Comparison of ENCODE assay signal across 8 cellular contexts in the genomic region with DNA sequence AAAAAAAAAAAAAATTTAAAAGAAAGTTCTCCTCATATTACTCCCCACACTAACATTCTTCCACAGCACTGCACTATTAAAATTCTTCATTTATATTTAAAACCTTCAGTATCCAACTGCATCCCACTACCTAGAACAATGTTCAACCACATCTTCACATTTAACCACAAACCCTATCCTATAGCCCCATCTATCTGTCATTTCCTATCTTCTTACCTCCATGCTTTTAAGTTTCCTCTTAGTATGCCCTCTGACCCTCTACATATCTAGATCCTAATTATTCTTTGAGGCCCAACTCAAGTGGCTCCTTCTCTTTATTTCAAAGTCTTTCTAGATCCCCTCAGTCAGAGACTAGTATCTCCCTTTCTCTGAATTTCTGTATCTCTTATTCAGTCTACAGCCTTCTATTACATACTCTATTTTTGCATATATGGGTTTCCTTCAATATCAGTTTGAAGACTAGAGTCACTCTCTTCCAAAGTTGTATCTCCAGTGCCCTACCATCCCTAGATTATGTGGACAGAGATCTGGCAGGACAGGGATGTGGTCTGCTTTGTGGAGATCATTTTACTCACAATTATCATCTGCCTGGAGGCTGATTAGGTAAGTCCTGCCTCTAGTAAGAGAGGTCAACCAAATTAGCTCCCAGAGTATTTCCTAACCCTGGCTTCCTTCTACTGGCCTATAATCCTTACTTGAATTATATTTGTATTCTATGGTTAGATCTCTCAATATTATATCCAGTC. TPM values are rescaled to one million over a fixed set of nuclear protein-coding genes. Genes with fewer than 3 reads are reported as not detected.
A peak's percentile ranks its signal among the peaks of the same experiment; 100 is the strongest.
DNase-seq lines count a peak whose midpoint lies in the region; ATAC-seq and TF ChIP-seq lines count a peak whose summit lies in the region.

No MANE protein-coding gene starts in this region.

- H2AFZ ChIP-seq in DND-41 (ENCODE audit: low read depth, low read length), result no peak overlapping the region
- no peak overlapping the region for H2AFZ ChIP-seq in neuronal stem cell (ENCODE audit: low read length)

- peaks cover 0 to 3% (median 0%) of the 10 kb centered on the region in 11 donors for H3K9me3 Mint-ChIP-seq in naive thymus-derived CD4-positive, alpha-beta T cell

- no peak for TF ChIP-seq POLR2A in body of pancreas (IDR thresholded peaks at IDR 0.05)

- no peak for ATAC-seq in DND-41 (ENCODE audit: insufficient read depth, low read depth)
- ATAC-seq in body of pancreas, result no peak
- no peak for ATAC-seq in naive thymus-derived CD4-positive, alpha-beta T cell
- ATAC-seq in GM18861 (IDR thresholded peaks at IDR 0.05; ENCODE audit: unreplicated experiment), result no peak

- H4K91ac ChIP-seq in neuronal stem cell (ENCODE audit: low read depth, low read length, poor library complexity), result no peak overlapping the region

- POLR2A ChIA-PET in naive thymus-derived CD4-positive, alpha-beta T cell (lab: Charles Lee), result interaction anchor here (1.1 kb wide), 1 partner anchor 935 kb away, joined by 3 read pairs; the partner anchor contains the start of gene RPS27L

- peak overlapping the region; percentile 82 for H3K9ac ChIP-seq in DND-41 (ENCODE audit: low read depth, low read length)
- H3K9ac ChIP-seq in neuronal stem cell (ENCODE audit: low read depth, low read length, poor library complexity), result no peak overlapping the region

- H3K4me3 ChIP-seq in DND-41 (ENCODE audit: low read depth in 1 of 2, low read length in 2 of 2) (peak overlapping the region; percentile 73 to 77; a peak in 3 of 4 replicates), LNCaP clone FGC (ENCODE audit: low read depth, low read length) (peak overlapping the region; percentile 79), body of pancreas (no peak overlapping the region), neuronal stem cell (ENCODE audit: low read length in 2 of 2) (peak overlapping the region in 1 of 2 donors; percentile 86)
- peak overlapping the region; percentile 87 for H3K4me3 ChIP-seq in naive thymus-derived CD4-positive, alpha-beta T cell (ENCODE audit: low read length)

- no peak overlapping the region for H2BK120ac ChIP-seq in neuronal stem cell (ENCODE audit: low read depth, low read length)

- no peak overlapping the region for H2BK15ac ChIP-seq in neuronal stem cell (ENCODE audit: low read length)

- intact Hi-C loops in body of pancreas (cut with DNase I), result loop anchor here (10.0 kb wide), 1 partner anchor 63 kb away; the partner anchor contains the start of gene SNX22
- intact Hi-C loops in naive thymus-derived CD4-positive, alpha-beta T cell (cut with micrococcal nuclease), result loop anchor here (1.0 to 10.0 kb wide), 11 partner anchors 61 to 1213 kb away; partner anchors contain the start of genes LACTB (in 2 of the 2), HERC1 (in 1 of the 2), PARP16 (in 1 of the 2) and PDCD7 (in 1 of the 2)

- H3K4me2 ChIP-seq in DND-41 (ENCODE audit: insufficient read depth, low read length) (peak overlapping the region; percentile 78), neuronal stem cell (ENCODE audit: insufficient read depth, low read length, poor library complexity, severe bottlenecking) (no peak overlapping the region)

- H3K27me3 ChIP-seq in DND-41 (ENCODE audit: insufficient read depth, low read length, poor library complexity) (no peaks in the 10 kb centered on the region), body of pancreas (no peaks in the 10 kb centered on the region), neuronal stem cell (ENCODE audit: control insufficient read depth in 3 of 3, insufficient read depth in 3 of 3, low read depth in 1 of 3, low read length in 3 of 3) (peaks cover 0 to 2% (median 0%) of the 10 kb centered on the region in 3 experiments)
- no peaks in the 10 kb centered on the region for H3K27me3 ChIP-seq in naive thymus-derived CD4-positive, alpha-beta T cell (ENCODE audit: control insufficient read depth in 2 of 2, insufficient read depth in 2 of 2, low read length in 2 of 2)

- TF ChIP-seq CTCF in DND-41 (IDR thresholded peaks at IDR 0.05; ENCODE audit: borderline replicate concordance, extremely low read depth, low read length, poor library complexity, severe bottlenecking) (peak; percentile 49), LNCaP clone FGC (IDR thresholded peaks at IDR 0.05; ENCODE audit: control insufficient read depth, extremely low read depth, insufficient read depth) (peak; percentile 38), body of pancreas (IDR thresholded peaks at IDR 0.05) (peak in 4 of 7 experiments; percentile 3 to 36 (median 28))

- peaks cover 8 to 16% (median 12%) of the 10 kb centered on the region in 5 donors for H3K36me3 Mint-ChIP-seq in naive thymus-derived CD4-positive, alpha-beta T cell

- H3K4me1 Mint-ChIP-seq in naive thymus-derived CD4-positive, alpha-beta T cell, result peaks cover 39 to 71% (median 68%) of the 10 kb centered on the region in 7 donors

- H3K23ac ChIP-seq in neuronal stem cell (ENCODE audit: low read depth, low read length, poor library complexity), result no peak overlapping the region

- H3K36me3 ChIP-seq in DND-41 (ENCODE audit: insufficient read depth, low read length) (peaks cover 16% of the 10 kb centered on the region), body of pancreas (replicated peaks in 1 of 2; ENCODE audit: insufficient read depth in 1 of 2, low read depth in 2 of 2) (peaks cover 0 to 11% of the 10 kb centered on the region in 2 donors), neuronal stem cell (replicated peaks in 1 of 2; ENCODE audit: control insufficient read depth in 2 of 2, insufficient read depth in 2 of 2, low read length in 2 of 2) (peaks cover 8 to 34% of the 10 kb centered on the region in 2 donors)
- H3K36me3 ChIP-seq in naive thymus-derived CD4-positive, alpha-beta T cell (ENCODE audit: control insufficient read depth in 2 of 3, insufficient read depth in 3 of 3, low read length in 3 of 3), result peaks cover 0 to 22% (median 7%) of the 10 kb centered on the region in 3 experiments

- H2AK5ac ChIP-seq in neuronal stem cell (ENCODE audit: low read depth, low read length), result no peak overlapping the region

- peaks cover 78% of the 10 kb centered on the region for H3K79me2 ChIP-seq in DND-41 (ENCODE audit: insufficient read depth, low read length)

- no peak overlapping the region for H3K4ac ChIP-seq in neuronal stem cell (ENCODE audit: low read length)

- peaks cover 14% of the 10 kb centered on the region for H4K20me1 ChIP-seq in DND-41 (ENCODE audit: insufficient read depth, low read length)

- H3K18ac ChIP-seq in neuronal stem cell (ENCODE audit: low read length), result no peak overlapping the region

- H3K9me3 ChIP-seq in DND-41 (ENCODE audit: insufficient read depth, low read length, severe bottlenecking) (no peaks in the 10 kb centered on the region), body of pancreas (no peaks in the 10 kb centered on the region), neuronal stem cell (replicated peaks in 1 of 2; ENCODE audit: control insufficient read depth in 2 of 2, insufficient read depth in 1 of 2, low read depth in 1 of 2, low read length in 2 of 2) (peaks cover 2 to 8% of the 10 kb centered on the region in 2 donors)
- H3K9me3 ChIP-seq in naive thymus-derived CD4-positive, alpha-beta T cell (ENCODE audit: control insufficient read depth in 2 of 3, low read length in 3 of 3), result no peaks in the 10 kb centered on the region

- DNase-seq in DND-41 (no peak), LNCaP clone FGC (ENCODE audit: low read depth) (no peak), body of pancreas (no peak), DMS153 treated with DMSO at 0.1 percent for 48 hours (lab: John Stamatoyannopoulos, UW; ENCODE audit: unreplicated experiment) (no peak), cerebellar nuclear complex (lab: John Stamatoyannopoulos, UW) (no peak), neuronal stem cell (ENCODE audit: low spot score) (no peak)
- DNase-seq in naive thymus-derived CD4-positive, alpha-beta T cell, result peak in 7 of 9 donors; percentile 21 to 48 (median 44)

- H3K14ac ChIP-seq in neuronal stem cell (ENCODE audit: low read length), result no peak overlapping the region

- no peak overlapping the region for H2BK5ac ChIP-seq in neuronal stem cell (ENCODE audit: low read length)

- peak overlapping the region; percentile 98 to 100 (median 99) for H3K27ac Mint-ChIP-seq in naive thymus-derived CD4-positive, alpha-beta T cell

- peak overlapping the region; percentile 92 to 100 (median 98) for H3K4me3 Mint-ChIP-seq in naive thymus-derived CD4-positive, alpha-beta T cell

- CTCF ChIA-PET in naive thymus-derived CD4-positive, alpha-beta T cell (lab: Charles Lee), result interaction anchor here (0.7 to 2.1 kb wide), 3 partner anchors 82 to 340 kb away, joined by 4 to 8 read pairs (median 7); no protein-coding TSS in a partner anchor

- peaks cover 7% of the 10 kb centered on the region for H3K79me1 ChIP-seq in neuronal stem cell (ENCODE audit: low read depth, low read length)

- no peak overlapping the region for H2BK12ac ChIP-seq in neuronal stem cell (ENCODE audit: low read length)

- H3K4me1 ChIP-seq in DND-41 (ENCODE audit: insufficient read depth, low read length), result peaks cover 36% of the 10 kb centered on the region
- peaks cover 54% of the 10 kb centered on the region for H3K4me1 ChIP-seq in body of pancreas
- H3K4me1 ChIP-seq in naive thymus-derived CD4-positive, alpha-beta T cell (ENCODE audit: control insufficient read depth in 2 of 2, insufficient read depth in 2 of 2, low read length in 2 of 2), result peaks cover 35 to 39% of the 10 kb centered on the region in 2 donors
- H3K4me1 ChIP-seq in neuronal stem cell (ENCODE audit: control insufficient read depth in 2 of 2, insufficient read depth in 1 of 2, low read depth in 1 of 2, low read length in 2 of 2), result peaks cover 9 to 16% of the 10 kb centered on the region in 2 donors

- no peak overlapping the region; the same call in 1 of the 2 replicates for H3K27ac ChIP-seq in DND-41 (ENCODE audit: low read length)
- H3K27ac ChIP-seq in body of pancreas, result peak overlapping the region in 2 of 4 donors; percentile 87 to 95
- H3K27ac ChIP-seq in naive thymus-derived CD4-positive, alpha-beta T cell (ENCODE audit: low read depth, low read length), result peak overlapping the region; percentile 88
- H3K27ac ChIP-seq in neuronal stem cell (replicated peaks; ENCODE audit: low read length), result no peak overlapping the region

- no peaks in the 10 kb centered on the region for H3K27me3 Mint-ChIP-seq in naive thymus-derived CD4-positive, alpha-beta T cell

- H4K8ac ChIP-seq in neuronal stem cell (ENCODE audit: low read depth, low read length), result no peak overlapping the region

RNA-seq across cellular contexts. Expression of gene CIAO2A, which starts 1.4 kb away (rescaled TPM):
- 10 to 100 TPM; 48.1 to 57.1 TPM for total RNA-seq in body of pancreas
- 10 to 100 TPM; 19.2 to 66.8 (median 28.0) TPM for total RNA-seq in naive thymus-derived CD4-positive, alpha-beta T cell
- polyA plus RNA-seq in naive thymus-derived CD4-positive, alpha-beta T cell, result 10 to 100 TPM; 52.8 to 92.1 TPM
- 138 TPM for polyA plus RNA-seq in neuronal stem cell (2013, experiment 1 of 2)
- 148 TPM for polyA plus RNA-seq in neuronal stem cell (2013, experiment 2 of 2)

RNA-seq across cellular contexts. Expression of gene SNX1, which starts 3.5 kb away (rescaled TPM):
- total RNA-seq in body of pancreas, result 10 to 100 TPM; 26.7 to 27.4 TPM
- total RNA-seq in naive thymus-derived CD4-positive, alpha-beta T cell, result 100 to 1,000 TPM; 117 to 161 (median 153) TPM
- 10 to 100 TPM; 61.3 to 84.4 TPM for polyA plus RNA-seq in naive thymus-derived CD4-positive, alpha-beta T cell
- polyA plus RNA-seq in neuronal stem cell (2013, experiment 1 of 2), result 33.6 TPM
- polyA plus RNA-seq in neuronal stem cell (2013, experiment 2 of 2), result 39.3 TPM

RNA-seq across cellular contexts. Expression of gene DAPK2, which starts 46.0 kb away (rescaled TPM):
- 1 to 10 TPM; 2.9 to 5.9 TPM for total RNA-seq in body of pancreas
- 1 to 10 TPM in 3 of 5 experiments, under 1 TPM in 1, not detected in 1; 0.46 to 9.3 (median 4.2) TPM for total RNA-seq in naive thymus-derived CD4-positive, alpha-beta T cell
- polyA plus RNA-seq in naive thymus-derived CD4-positive, alpha-beta T cell, result not detected
- 2.7 TPM for polyA plus RNA-seq in neuronal stem cell (2013, experiment 1 of 2)
- 2.3 TPM for polyA plus RNA-seq in neuronal stem cell (2013, experiment 2 of 2)

RNA-seq across cellular contexts. Expression of gene SNX22, which starts 59.3 kb away (rescaled TPM):
- under 1 TPM; under 0.01 to 0.78 TPM for total RNA-seq in body of pancreas
- 1 to 10 TPM in 3 of 5 experiments, under 1 TPM in 2; 0.19 to 1.6 (median 1.2) TPM for total RNA-seq in naive thymus-derived CD4-positive, alpha-beta T cell
- under 1 TPM; 0.87 to 0.93 TPM for polyA plus RNA-seq in naive thymus-derived CD4-positive, alpha-beta T cell
- 3.1 TPM for polyA plus RNA-seq in neuronal stem cell (2013, experiment 1 of 2)
- 3.0 TPM for polyA plus RNA-seq in neuronal stem cell (2013, experiment 2 of 2)

Comparison
In these comparisons a context has a peak if more than half of its experiments do, and no peak if none do; other contexts are left out.
1. DNase-seq: peak in naive thymus-derived CD4-positive, alpha-beta T cell (7 of 9); none in DND-41 (single experiment), LNCaP clone FGC (single experiment), body of pancreas (0 of 4), DMS153 treated with DMSO at 0.1 percent for 48 hours (single experiment), cerebellar nuclear complex (0 of 2) and neuronal stem cell (single experiment).
2. H3K4me3 ChIP-seq: peak in DND-41 (2 of 2), LNCaP clone FGC (single experiment) and naive thymus-derived CD4-positive, alpha-beta T cell (single experiment); none in body of pancreas (0 of 2).
3. RNA of gene SNX1, which starts 3.5 kb away (total RNA-seq): 117 to 161 TPM in naive thymus-derived CD4-positive, alpha-beta T cell; 26.7 to 27.4 TPM in body of pancreas; every median in the first group is over 4 times any median in the second.
4. Peak in every context shown above with its lines, with median percentiles within 50 percentile points of each other: CTCF ChIP-seq.